31 cellular contexts compared by ENCODE assay signal in genomic region chr17:57714660-57715059, GRCh38. TPM values are rescaled to one million over a fixed set of nuclear protein-coding genes. Genes with fewer than 3 reads are reported as not detected.
DNase-seq lines count a peak whose midpoint lies in the region; ATAC-seq, FAIRE-seq and TF ChIP-seq lines count a peak whose summit lies in the region.
"Had no signal": no experiment of that assay in that cellular context is flagged by ENCODE, and none has a peak within 500 bp of the region (broad histone marks: within the 10 kb centered on the region; RNA-seq: fewer than 3 reads in every experiment).

No MANE protein-coding gene starts in this region.

- H3K9me3 ChIP-seq in HepG2 (ENCODE audit: low read length), result no peaks in the 10 kb centered on the region
- H3K9me3 ChIP-seq: mucosa of descending colon, transverse colon had no signal

- TF ChIP-seq EP300 in HepG2 (IDR thresholded peaks at IDR 0.05; ENCODE audit: low read depth in 2 of 2, low read length in 2 of 2) (no peak), HepG2 (CRISPR knock-in tag; IDR thresholded peaks at IDR 0.05; ENCODE audit: borderline replicate concordance) (no peak)

- no TSS peak for BruUV-seq in HepG2 (replicated peaks; lab: Mats Ljungman, UMichigan)

- H3K27ac ChIP-seq in VCaP (peak overlapping the region; percentile 48), HepG2 (ENCODE audit: extremely low read length, insufficient read depth, low read length) (no peak overlapping the region)
- H3K27ac ChIP-seq: BLaER1, RWPE1, transverse colon had no signal

- H3K27ac Mint-ChIP-seq in HFFc6, result no peak overlapping the region
- H3K27ac Mint-ChIP-seq: activated T-cell treated with anti-CD3 and anti-CD28 coated beads, Interleukin-2, amount 50 U/mL, for 72 hours; nephron had no signal

- H3K27me3 Mint-ChIP-seq in HFFc6 (ENCODE audit: insufficient read depth), result peaks cover 53% of the 10 kb centered on the region

- no peak for TF ChIP-seq CTCF in VCaP (conservative IDR thresholded peaks at IDR 0.05)
- TF ChIP-seq CTCF in HFFc6 (IDR thresholded peaks at IDR 0.05), result no peak
- no peak for TF ChIP-seq CTCF in HepG2 (CRISPR knock-in tag; IDR thresholded peaks at IDR 0.05)
- no peak for TF ChIP-seq CTCF in GM13976 (IDR thresholded peaks at IDR 0.05; ENCODE audit: borderline replicate concordance, control extremely low read depth, extremely low read depth, insufficient read depth, missing control alignments)

- DNase-seq in EH (ENCODE audit: low read depth) (peak; percentile 36), NCI-H1092 (lab: John Stamatoyannopoulos, UW) (peak; percentile 52), medulla oblongata (ENCODE audit: extremely low spot score) (peak; percentile 33), HFFc6 (no peak), HepG2 (ENCODE audit: low spot score) (no peak), GM13976 (ENCODE audit: low spot score) (no peak)
- DNase-seq: activated CD4-positive, alpha-beta T cell treated with anti-CD3 and anti-CD28 coated beads for 48 hours; activated naive CD4-positive, alpha-beta T cell treated with Interleukin-2 at 50 U/mL for 16 hours; activated T-cell treated with anti-CD3 and anti-CD28 coated beads, Interleukin-2, amount 50 U/mL, for 72 hours; cerebellar nuclear complex; DND-41; HCEC 1CT; KG1; mucosa of descending colon; NCI-H2171; NCI-H524; retina; stimulated activated CD4-positive, alpha-beta T cell treated with anti-CD3 and anti-CD28 coated beads, Interleukin-2, amount 100 ng/mL, for 48 hours; transverse colon had no signal

- no peak overlapping the region for H3K4me2 ChIP-seq in HepG2 (ENCODE audit: low read depth, low read length)

- no peak overlapping the region for H3K9ac ChIP-seq in HepG2 (ENCODE audit: insufficient read depth, low read depth, low read length)
- H3K9ac ChIP-seq: BLaER1 had no signal

- CTCF ChIA-PET in HepG2 (lab: Yijun Ruan, JAX; ENCODE audit: low intra/inter-chr PET ratio, low total read pairs), result no interaction called here

- ATAC-seq in HepG2, result no peak
- ATAC-seq: activated T-cell treated with anti-CD3 and anti-CD28 coated beads, Interleukin-2, amount 50 U/mL, for 72 hours; mucosa of descending colon had no signal

- intact Hi-C loops in HepG2 (cut with micrococcal nuclease; ENCODE audit: unreplicated experiment), result no loop called here

- H3K36me3 Mint-ChIP-seq in HFFc6 (ENCODE audit: low read depth), result no peaks in the 10 kb centered on the region

- in situ Hi-C loops in HepG2 (cut with HindIII; ENCODE audit: extremely low pct_ligation_motif_present, low pct_unique_long_range_greater_than_20kb), result no loop called here
- in situ Hi-C loops in GM13976 (cut with MboI; ENCODE audit: low sequenced_read_pairs, unreplicated experiment), result no loop called here

- WGBS in HepG2 (ENCODE audit: low lambda C conversion rate), result 34% methylated on average over 7 of the region's 7 CpGs

- H3K36me3 ChIP-seq in HepG2 (replicated peaks in 1 of 2; ENCODE audit: control insufficient read depth in 1 of 2, insufficient read depth in 2 of 2, low read length in 2 of 2), result no peaks in the 10 kb centered on the region
- H3K36me3 ChIP-seq: BLaER1, transverse colon had no signal

- no peaks in the 10 kb centered on the region for H3K9me3 Mint-ChIP-seq in HFFc6
- H3K9me3 Mint-ChIP-seq: nephron had no signal

- H3K4me1 Mint-ChIP-seq in HFFc6 (ENCODE audit: low read depth), result no peaks in the 10 kb centered on the region

- peaks cover 7 to 57% of the 10 kb centered on the region in 2 experiments; a peak in 4 of 5 replicates for H3K27me3 ChIP-seq in HepG2 (ENCODE audit: control insufficient read depth in 1 of 2, insufficient read depth in 2 of 2, low read length in 2 of 2)
- H3K27me3 ChIP-seq: BLaER1 had no signal

- no peaks in the 10 kb centered on the region for H4K20me1 ChIP-seq in HepG2 (ENCODE audit: insufficient read depth, low read length)
- H4K20me1 ChIP-seq: BLaER1 had no signal

- H3K4me3 Mint-ChIP-seq in HFFc6, result no peak overlapping the region
- H3K4me3 Mint-ChIP-seq: activated T-cell treated with anti-CD3 and anti-CD28 coated beads, Interleukin-2, amount 50 U/mL, for 72 hours had no signal

- H3K79me2 ChIP-seq in HepG2 (ENCODE audit: insufficient read depth, low read length), result no peaks in the 10 kb centered on the region

- no peak overlapping the region for H3K4me3 ChIP-seq in HepG2 (replicated peaks in 1 of 3; ENCODE audit: insufficient read depth in 1 of 3, low read depth in 2 of 3, low read length in 3 of 3)
- H3K4me3 ChIP-seq: BLaER1, lung, mucosa of descending colon, transverse colon had no signal

- H3K4me1 ChIP-seq in HepG2 (ENCODE audit: insufficient read depth, low read length), result no peaks in the 10 kb centered on the region
- H3K4me1 ChIP-seq: transverse colon had no signal

- POLR2A ChIA-PET in HepG2 (lab: Yijun Ruan, JAX), result no interaction called here

- TF ChIP-seq POLR2A in HepG2 (IDR thresholded peaks at IDR 0.05; ENCODE audit: insufficient read depth in 1 of 2, low read depth in 2 of 2, low read length in 2 of 2), result no peak

- TF ChIP-seq RAD21 in HepG2 (CRISPR knock-in tag; IDR thresholded peaks at IDR 0.05), result no peak

- FAIRE-seq in HepG2 (lab: Jason Lieb, UNC), result no peak
- FAIRE-seq: keratinocyte had no signal

- no peak overlapping the region for H2AFZ ChIP-seq in HepG2 (ENCODE audit: low read length)

TF ChIP-seq in HepG2, 621 proteins besides CTCF, POLR2A, EP300 and RAD21:
- TF ChIP-seq ZNF484 (CRISPR knock-in tag; IDR thresholded peaks at IDR 0.05; ENCODE audit: borderline replicate concordance, low read depth), result no peak
- TF ChIP-seq, protein P1, sequence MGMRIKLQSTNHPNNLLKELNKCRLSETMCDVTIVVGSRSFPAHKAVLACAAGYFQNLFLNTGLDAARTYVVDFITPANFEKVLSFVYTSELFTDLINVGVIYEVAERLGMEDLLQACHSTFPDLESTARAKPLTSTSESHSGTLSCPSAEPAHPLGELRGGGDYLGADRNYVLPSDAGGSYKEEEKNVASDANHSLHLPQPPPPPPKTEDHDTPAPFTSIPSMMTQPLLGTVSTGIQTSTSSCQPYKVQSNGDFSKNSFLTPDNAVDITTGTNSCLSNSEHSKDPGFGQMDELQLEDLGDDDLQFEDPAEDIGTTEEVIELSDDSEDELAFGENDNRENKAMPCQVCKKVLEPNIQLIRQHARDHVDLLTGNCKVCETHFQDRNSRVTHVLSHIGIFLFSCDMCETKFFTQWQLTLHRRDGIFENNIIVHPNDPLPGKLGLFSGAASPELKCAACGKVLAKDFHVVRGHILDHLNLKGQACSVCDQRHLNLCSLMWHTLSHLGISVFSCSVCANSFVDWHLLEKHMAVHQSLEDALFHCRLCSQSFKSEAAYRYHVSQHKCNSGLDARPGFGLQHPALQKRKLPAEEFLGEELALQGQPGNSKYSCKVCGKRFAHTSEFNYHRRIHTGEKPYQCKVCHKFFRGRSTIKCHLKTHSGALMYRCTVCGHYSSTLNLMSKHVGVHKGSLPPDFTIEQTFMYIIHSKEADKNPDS (CRISPR knock-in tag; IDR thresholded peaks at IDR 0.05), result no peak
- no peak for TF ChIP-seq ZFY (CRISPR knock-in tag; IDR thresholded peaks at IDR 0.05)
- no peak for TF ChIP-seq KDM3A (CRISPR knock-in tag; IDR thresholded peaks at IDR 0.05; ENCODE audit: low read depth)
- TF ChIP-seq E2F5 (CRISPR knock-in tag; conservative IDR thresholded peaks at IDR 0.05), result no peak

RNA-seq across cellular contexts. Expression of gene CCDC182, which starts 30.4 kb away (rescaled TPM):
- not detected for total RNA-seq in HFFc6 (2021; fragmentation: NEBNext Ultra II Directional; extraction: Animal tissue kit (Norgen Biotek cat#: 25700))
- total RNA-seq in HepG2 (2016; rRNA removed; fragmentation: Illumina TruSeq; extraction: Trizol), result not detected in 2 replicates
- not detected in 2 replicates for total RNA-seq in HepG2 (2016; cell fraction: cytosol; rRNA removed; fragmentation: Illumina TruSeq; extraction: Trizol; ENCODE audit: low read depth)
- not detected in 2 replicates for total RNA-seq in HepG2 (2016; cell fraction: insoluble cytoplasmic fraction; rRNA removed; fragmentation: Illumina TruSeq; extraction: Trizol)
- not detected in 2 replicates for total RNA-seq in HepG2 (2016; cell fraction: membrane; rRNA removed; fragmentation: Illumina TruSeq; extraction: Trizol)
- total RNA-seq in HepG2 (2016; cell fraction: nucleus; rRNA removed; fragmentation: Illumina TruSeq; extraction: Trizol), result not detected in 2 replicates
- not detected in 2 replicates for polyA plus RNA-seq in HepG2 (2011; rRNA removed)
- not detected in 2 replicates for polyA plus RNA-seq in HepG2 (2011; cell fraction: cytosol; rRNA removed)
- not detected in 2 replicates for polyA plus RNA-seq in HepG2 (2011; cell fraction: nucleus; rRNA removed)
- polyA plus RNA-seq in HepG2 (2012), result not detected in 2 replicates
- not detected in 2 replicates for polyA plus RNA-seq in HepG2 (2016; cell fraction: cytosol; fragmentation: Illumina TruSeq; extraction: Trizol; ENCODE audit: low read depth)
- not detected in 2 replicates for polyA plus RNA-seq in HepG2 (2016; cell fraction: insoluble cytoplasmic fraction; fragmentation: Illumina TruSeq; extraction: Trizol; ENCODE audit: low read depth)
- not detected in 2 replicates for polyA plus RNA-seq in HepG2 (2016; cell fraction: membrane; fragmentation: Illumina TruSeq; extraction: Trizol; ENCODE audit: low read depth)
- polyA plus RNA-seq in HepG2 (2016; cell fraction: nucleus; fragmentation: Illumina TruSeq; extraction: Trizol; ENCODE audit: insufficient read depth, low read depth), result not detected in 2 replicates
- polyA minus RNA-seq in HepG2 (2011; rRNA and poly(A)+ RNA removed; ENCODE audit: low replicate concordance), result not detected in 2 replicates
- polyA minus RNA-seq in HepG2 (2011; cell fraction: cytosol; rRNA and poly(A)+ RNA removed), result not detected in 2 replicates
- polyA minus RNA-seq in HepG2 (2011; cell fraction: nucleus; rRNA and poly(A)+ RNA removed), result not detected in 2 replicates
- total RNA-seq: activated T-cell treated with anti-CD3 and anti-CD28 coated beads, Interleukin-2, amount 50 U/mL, for 72 hours; glomerular endothelial cell; HT-29; lung; mucosa of descending colon; osteoblast; T-helper 2 cell treated with Interferon-gamma antibody and Interleukin-4, amounts not matched to agents 100 ng/mL and 5 ng/mL, for 36 hours; transverse colon had no signal
- polyA plus RNA-seq: adipose tissue, AG04450, keratinocyte, lung had no signal

Comparison
In these comparisons a context has a peak if more than half of its experiments do, and no peak if none do; other contexts are left out.
1. DNase-seq: peak in EH (single experiment), NCI-H1092 (single experiment) and medulla oblongata (single experiment); none in HFFc6 (single experiment), HepG2 (single experiment) and GM13976 (single experiment).